Comparison of ENCODE assay signal across 13 cellular contexts in the genomic region with DNA sequence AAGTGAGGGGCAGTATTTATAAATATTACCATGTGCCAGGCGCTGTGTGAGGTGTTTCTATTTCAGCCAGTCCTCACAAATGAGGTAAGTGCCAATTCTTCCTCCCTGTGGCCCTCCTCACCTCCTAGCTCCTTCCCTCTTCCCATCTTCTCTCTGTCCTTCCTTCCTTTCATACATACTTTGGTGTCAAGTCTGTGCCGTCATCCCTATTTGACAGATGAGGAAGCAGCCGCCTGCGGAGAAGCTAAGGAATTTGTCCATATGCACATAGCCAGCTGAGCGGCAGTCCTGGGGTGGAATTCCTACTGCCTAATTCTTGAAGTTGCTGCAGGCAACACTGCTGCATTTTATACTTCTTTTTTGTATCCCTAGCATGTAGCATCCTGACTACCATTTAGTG.
DNase-seq lines count a peak whose midpoint lies in the region; ATAC-seq and TF ChIP-seq lines count a peak whose summit lies in the region.
"Had no signal": no experiment of that assay in that cellular context is flagged by ENCODE, and none has a peak within 500 bp of the region (broad histone marks: within the 10 kb centered on the region; RNA-seq: fewer than 3 reads in every experiment).

No MANE protein-coding gene starts in this region.

- H3K9me3 ChIP-seq in GM23248 (ENCODE audit: low read depth) (no peaks in the 10 kb centered on the region), esophagus muscularis mucosa (peaks cover 0 to 8% (median 0%) of the 10 kb centered on the region in 4 donors), trophoblast cell (ENCODE audit: insufficient read depth, low read depth, low read length) (peaks cover 17% of the 10 kb centered on the region)

- H3K36me3 ChIP-seq in GM23248 (ENCODE audit: low read depth), result no peaks in the 10 kb centered on the region
- H3K36me3 ChIP-seq in esophagus muscularis mucosa, result no peaks in the 10 kb centered on the region
- H3K36me3 ChIP-seq in trophoblast cell (ENCODE audit: control insufficient read depth in 1 of 2, insufficient read depth in 2 of 2, low read length in 2 of 2), result no peaks in the 10 kb centered on the region
- H3K36me3 ChIP-seq: BLaER1 had no signal

- H2AFZ ChIP-seq in GM23248, result no peak overlapping the region
- no peak overlapping the region for H2AFZ ChIP-seq in trophoblast cell (ENCODE audit: insufficient read depth, low read length, poor library complexity)

- H3K9ac ChIP-seq in GM23248 (no peak overlapping the region), trophoblast cell (ENCODE audit: low read length) (no peak overlapping the region)
- H3K9ac ChIP-seq: BLaER1 had no signal

- ATAC-seq in HG02840 (IDR thresholded peaks at IDR 0.05; ENCODE audit: low FRiP score, unreplicated experiment), result no peak
- ATAC-seq: A549 had no signal

- no peak overlapping the region for H3K23ac ChIP-seq in trophoblast cell (ENCODE audit: low read length)

- H3K27ac ChIP-seq in GM23248 (no peak overlapping the region), esophagus muscularis mucosa (replicated peaks in 1 of 4) (no peak overlapping the region), trophoblast cell (ENCODE audit: low read depth, low read length) (no peak overlapping the region)
- H3K27ac ChIP-seq: A549, BLaER1 had no signal

- DNase-seq in GM23248, result peak; percentile 23
- peak; percentile 91 for DNase-seq in esophagus muscularis mucosa (ENCODE audit: extremely low spot score)
- DNase-seq in trophoblast cell, result peak; percentile 40 to 66
- no peak for DNase-seq in amniotic stem cell (lab: John Stamatoyannopoulos, UW)
- no peak for DNase-seq in globus pallidus (ENCODE audit: low spot score)
- DNase-seq: AML-193; Caco-2; CD8-positive, alpha-beta memory T cell; DND-41; H7 had no signal

- H3K9me2 ChIP-seq in GM23248 (ENCODE audit: insufficient read depth), result 0 out of 2 replicates have a peak, but pooled peaks cover 3% of the 10 kb centered on the region

- no peak overlapping the region for H2BK12ac ChIP-seq in trophoblast cell (ENCODE audit: low read length)

- no peak overlapping the region for H2AK5ac ChIP-seq in trophoblast cell (ENCODE audit: low read length)

- no peaks in the 10 kb centered on the region for H4K20me1 ChIP-seq in GM23248 (ENCODE audit: insufficient read depth)
- H4K20me1 ChIP-seq: BLaER1 had no signal

- in situ Hi-C loops in GM23248 (cut with MboI), result no loop called here

- H3K4me1 ChIP-seq in GM23248 (ENCODE audit: insufficient read depth) (peaks cover 16% of the 10 kb centered on the region), esophagus muscularis mucosa (no peaks in the 10 kb centered on the region), trophoblast cell (ENCODE audit: control insufficient read depth in 1 of 2, insufficient read depth in 2 of 2, low read length in 2 of 2) (no peaks in the 10 kb centered on the region)
- H3K4me1 ChIP-seq: A549, BLaER1, Caco-2 had no signal

- no peaks in the 10 kb centered on the region for H3K79me1 ChIP-seq in trophoblast cell (ENCODE audit: low read length)

- H4K91ac ChIP-seq in trophoblast cell (ENCODE audit: low read depth, low read length), result no peak overlapping the region

- no peak for TF ChIP-seq POLR2A in esophagus muscularis mucosa (IDR thresholded peaks at IDR 0.05; ENCODE audit: low read depth)

- H3K18ac ChIP-seq in trophoblast cell (ENCODE audit: low read length), result no peak overlapping the region

- H3K79me2 ChIP-seq in GM23248 (ENCODE audit: insufficient read depth), result no peaks in the 10 kb centered on the region
- H3K79me2 ChIP-seq in trophoblast cell (ENCODE audit: control insufficient read depth, insufficient read depth, low read length, poor library complexity), result no peaks in the 10 kb centered on the region

- no peak overlapping the region for H3K4me3 ChIP-seq in GM23248
- H3K4me3 ChIP-seq in esophagus muscularis mucosa, result no peak overlapping the region
- H3K4me3 ChIP-seq in trophoblast cell (ENCODE audit: low read depth, low read length), result no peak overlapping the region
- H3K4me3 ChIP-seq: A549, BLaER1 had no signal

- intact Hi-C loops in esophagus muscularis mucosa (cut with DNase I), result no loop called here

- no peak for TF ChIP-seq EP300 in esophagus muscularis mucosa (IDR thresholded peaks at IDR 0.05)

- no peak overlapping the region for H3K14ac ChIP-seq in trophoblast cell (ENCODE audit: low read length)

- H3K27me3 ChIP-seq in GM23248 (replicated peaks; ENCODE audit: insufficient read depth) (peaks cover 31% of the 10 kb centered on the region), esophagus muscularis mucosa (peaks cover 0 to 13% (median 0%) of the 10 kb centered on the region in 4 donors), trophoblast cell (ENCODE audit: insufficient read depth, low read length) (no peaks in the 10 kb centered on the region)
- H3K27me3 ChIP-seq: BLaER1 had no signal

- no peak overlapping the region for H3K4ac ChIP-seq in trophoblast cell (ENCODE audit: low read depth, low read length)

- no peak overlapping the region for H2BK5ac ChIP-seq in trophoblast cell (ENCODE audit: low read depth, low read length, poor library complexity)

- 13 to 14% methylated on average over 5 of the region's 5 CpGs for WGBS in GM23248 (ENCODE audit: low coverage in 1 of 2, low lambda C conversion rate in 2 of 2, missing lambda C conversion rate in 2 of 2), 2 experiments
- WGBS in esophagus muscularis mucosa, result 49% methylated on average over 5 of the region's 5 CpGs
- WGBS in trophoblast cell (ENCODE audit: extremely low coverage, insufficient coverage, insufficient read length), result no CpG with 5 or more reads among the region's 5 CpGs

- H4K8ac ChIP-seq in trophoblast cell (ENCODE audit: low read depth, low read length), result no peak overlapping the region

- H3F3A ChIP-seq in GM23248 (ENCODE audit: insufficient read depth), result 0 out of 2 replicates have a peak, but pooled peaks cover 7% of the 10 kb centered on the region

- H3K4me2 ChIP-seq in GM23248 (ENCODE audit: unreplicated experiment) (no peak overlapping the region), trophoblast cell (ENCODE audit: low read length) (no peak overlapping the region)
- H3K4me2 ChIP-seq: A549, BLaER1 had no signal

- H4K12ac ChIP-seq in trophoblast cell (ENCODE audit: low read depth, low read length), result no peak overlapping the region

- TF ChIP-seq CTCF in esophagus muscularis mucosa (IDR thresholded peaks at IDR 0.05), result no peak

- no peak overlapping the region for H2BK120ac ChIP-seq in trophoblast cell (ENCODE audit: insufficient read depth, low read length, poor library complexity)

Comparison
In these comparisons a context has a peak if more than half of its experiments do, and no peak if none do; other contexts are left out.
1. DNase-seq: peak in GM23248 (single experiment), esophagus muscularis mucosa (single experiment) and trophoblast cell (2 of 2); none in amniotic stem cell (single experiment) and globus pallidus (single experiment).